18 cellular contexts compared by ENCODE assay signal in the genomic region with DNA sequence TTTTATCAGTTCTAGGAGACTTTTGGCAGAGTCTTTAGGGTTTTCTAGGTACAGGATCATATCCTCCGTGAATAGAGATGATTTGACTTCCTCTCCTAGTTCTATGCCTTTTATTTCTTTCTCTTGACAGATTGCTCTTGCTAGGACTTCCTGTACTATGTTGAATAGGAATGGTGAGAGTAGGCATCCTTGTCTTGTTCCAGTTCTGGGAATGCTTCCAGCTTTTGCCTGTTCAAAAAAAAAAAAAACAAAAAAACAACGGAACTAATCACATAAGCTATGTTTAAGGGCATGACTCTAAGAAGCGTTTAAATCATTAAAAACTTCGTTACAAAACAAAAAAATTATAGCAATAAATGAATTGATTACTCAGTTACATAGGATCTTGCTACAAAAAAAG.
A peak's percentile ranks its signal among the peaks of the same experiment; 100 is the strongest.
DNase-seq lines count a peak whose midpoint lies in the region; ATAC-seq and TF ChIP-seq lines count a peak whose summit lies in the region.
"Had no signal": no experiment of that assay in that cellular context is flagged by ENCODE, and none has a peak within 500 bp of the region (broad histone marks: within the 10 kb centered on the region; RNA-seq: fewer than 3 reads in every experiment).

No MANE protein-coding gene starts in this region.

- H3K9ac ChIP-seq in adipocyte (ENCODE audit: low read length), result no peak overlapping the region

- WGBS in upper lobe of left lung, 2 donors, result 52 to 53% methylated on average over 4 of the region's 4 CpGs

- TF ChIP-seq CTCF in AG10803 (conservative IDR thresholded peaks at IDR 0.05; ENCODE audit: low read length) (no peak), upper lobe of left lung (IDR thresholded peaks at IDR 0.05) (no peak)

- H3K4me1 ChIP-seq in adipocyte (ENCODE audit: control insufficient read depth, insufficient read depth, low read length) (no peaks in the 10 kb centered on the region), upper lobe of left lung (no peaks in the 10 kb centered on the region)
- H3K4me1 ChIP-seq: stomach had no signal

- H3K27me3 ChIP-seq in adipocyte (replicated peaks; ENCODE audit: control insufficient read depth, insufficient read depth, low read length) (no peaks in the 10 kb centered on the region), upper lobe of left lung (no peaks in the 10 kb centered on the region)
- H3K27me3 ChIP-seq: stomach had no signal

- H3K4me3 ChIP-seq in AG10803 (ENCODE audit: low read length), result no peak overlapping the region
- no peak overlapping the region for H3K4me3 ChIP-seq in adipocyte (ENCODE audit: low read length)
- no peak overlapping the region for H3K4me3 ChIP-seq in upper lobe of left lung
- H3K4me3 ChIP-seq: stomach had no signal

- TF ChIP-seq EP300 in upper lobe of left lung (IDR thresholded peaks at IDR 0.05), result no peak

- TF ChIP-seq POLR2A in upper lobe of left lung (IDR thresholded peaks at IDR 0.05), result no peak

- ATAC-seq in HG02840 (IDR thresholded peaks at IDR 0.05; ENCODE audit: low FRiP score, unreplicated experiment) (no peak), upper lobe of left lung (ENCODE audit: low FRiP score in 2 of 2) (no peak), sciatic nerve (no peak)
- ATAC-seq: activated T-cell treated with anti-CD3 and anti-CD28 coated beads, Interleukin-2, amount 50 U/mL, for 72 hours; CD8-positive, alpha-beta T cell; right cardiac atrium had no signal

- H3K36me3 ChIP-seq in adipocyte (ENCODE audit: control insufficient read depth, insufficient read depth, low read length, severe bottlenecking), result no peaks in the 10 kb centered on the region
- H3K36me3 ChIP-seq in upper lobe of left lung, result no peaks in the 10 kb centered on the region
- H3K36me3 ChIP-seq: stomach had no signal

- DNase-seq in AG10803 (ENCODE audit: low read depth), result peak; percentile 6
- peak; percentile 15 for DNase-seq in HT1080 (ENCODE audit: low read depth)
- DNase-seq in adipocyte (ENCODE audit: low read depth), result peak; percentile 18
- peak; percentile 29 for DNase-seq in glomerular endothelial cell (ENCODE audit: extremely low read depth, low read depth, low spot score)
- no peak for DNase-seq in upper lobe of left lung
- DNase-seq in sciatic nerve (ENCODE audit: low spot score), result no peak
- DNase-seq in NCI-H526 treated with DMSO at 0.1 percent for 48 hours (lab: John Stamatoyannopoulos, UW), result no peak
- DNase-seq: activated naive CD8-positive, alpha-beta T cell treated with anti-CD3 and anti-CD28 coated beads for 36 hours; activated T-cell treated with anti-CD3 and anti-CD28 coated beads, Interleukin-2, amount 50 U/mL, for 72 hours; CD8-positive, alpha-beta T cell; effector CD4-positive, alpha-beta T cell; HFFc6; Kasumi-1; NCI-H1694 treated with DMSO at 0.1 percent for 48 hours; NK-92 treated with Interleukin-12 subunit alpha and Interleukin-12 subunit beta, amount 100 ng/mL, for 24 hours; right cardiac atrium; stomach had no signal

- H3K9me3 ChIP-seq in adipocyte (ENCODE audit: control insufficient read depth, low read length) (peaks cover 3% of the 10 kb centered on the region), upper lobe of left lung (peaks cover 0 to 3% (median 0%) of the 10 kb centered on the region in 4 donors)

- no peak overlapping the region for H3K27ac ChIP-seq in upper lobe of left lung
- H3K27ac ChIP-seq: stomach had no signal

- intact Hi-C loops in sciatic nerve (cut with DNase I), result no loop called here

Comparison
In these comparisons a context has a peak if more than half of its experiments do, and no peak if none do; other contexts are left out.
1. DNase-seq: peak in AG10803 (single experiment), HT1080 (single experiment), adipocyte (single experiment) and glomerular endothelial cell (single experiment); none in upper lobe of left lung (0 of 2), sciatic nerve (single experiment) and NCI-H526 treated with DMSO at 0.1 percent for 48 hours (single experiment).